Comparison of ENCODE assay signal across 11 cellular contexts in genomic region chr9:109422641-109423040, GRCh38.
DNase-seq lines count a peak whose midpoint lies in the region; ATAC-seq and TF ChIP-seq lines count a peak whose summit lies in the region.
"Had no signal": no experiment of that assay in that cellular context is flagged by ENCODE, and none has a peak within 500 bp of the region (broad histone marks: within the 10 kb centered on the region; RNA-seq: fewer than 3 reads in every experiment).

No MANE protein-coding gene starts in this region.

- H2AFZ ChIP-seq in H9 (ENCODE audit: low read length): no peak overlapping the region
- H2AFZ ChIP-seq: GM23248 had no signal

- no peak overlapping the region for H3K4ac ChIP-seq in H9 (ENCODE audit: low read depth, low read length)

- no peak overlapping the region for H2BK12ac ChIP-seq in H9 (ENCODE audit: insufficient read length, low read depth, low read length)

- DNase-seq in islet precursor cell: peak; percentile 81
- no peak for DNase-seq in ACHN
- no peak for DNase-seq in glutamatergic neuron
- no peak for DNase-seq in GM19238 (ENCODE audit: insufficient read length, low spot score)
- DNase-seq in H9: no peak
- DNase-seq: GM23248, upper lobe of left lung had no signal

- H3K9ac ChIP-seq in H9 (ENCODE audit: extremely low read depth, insufficient read length, low read length): no peak overlapping the region
- H3K9ac ChIP-seq: GM23248 had no signal

- in situ Hi-C loops in ACHN (cut with HindIII; ENCODE audit: low pct_ligation_motif_present, low pct_unique_long_range_greater_than_20kb, low sequenced_read_pairs): no loop called here

- no peak overlapping the region for H4K91ac ChIP-seq in H9 (ENCODE audit: insufficient read length, low read depth, low read length)

- H2BK15ac ChIP-seq in H9 (ENCODE audit: low read depth, low read length): no peak overlapping the region

- no peak overlapping the region for H3K4me2 ChIP-seq in H9 (ENCODE audit: insufficient read depth, insufficient read length, low read length)

- H2BK120ac ChIP-seq in H9 (ENCODE audit: low read depth, low read length, poor library complexity, severe bottlenecking): no peak overlapping the region

- no peaks in the 10 kb centered on the region for H3K27me3 ChIP-seq in H9 (ENCODE audit: insufficient read depth, low read length)
- H3K27me3 ChIP-seq: upper lobe of left lung had no signal

- WGBS in H9 (ENCODE audit: extremely low coverage, insufficient read length, low lambda C conversion rate): no CpG with 5 or more reads among the region's 7 CpGs

- H4K20me1 ChIP-seq in H9 (ENCODE audit: control insufficient read depth, insufficient read depth, insufficient read length): no peaks in the 10 kb centered on the region

- H4K8ac ChIP-seq in H9 (replicated peaks; ENCODE audit: insufficient read length, low read depth, low read length): no peak overlapping the region

- H3K36me3 Mint-ChIP-seq in glutamatergic neuron (ENCODE audit: unreplicated experiment) (no peaks in the 10 kb centered on the region), H9 (ENCODE audit: insufficient read depth in 1 of 3, low read depth in 3 of 3) (no peaks in the 10 kb centered on the region)
- H3K36me3 Mint-ChIP-seq: activated naive CD4-positive, alpha-beta T cell treated with anti-CD3 and anti-CD28 coated beads, Interleukin-2, amount 50 U/mL, for 72 hours had no signal

- no peak overlapping the region for H2BK5ac ChIP-seq in H9 (ENCODE audit: insufficient read length, low read length)

- no peak overlapping the region for H3K14ac ChIP-seq in H9 (ENCODE audit: insufficient read depth, low read length)

- TF ChIP-seq CTCF in glutamatergic neuron (IDR thresholded peaks at IDR 0.05; ENCODE audit: partially characterized antibody, unreplicated experiment) (no peak), H9 (conservative IDR thresholded peaks at IDR 0.05) (no peak)

- H2AK5ac ChIP-seq in H9 (ENCODE audit: insufficient read length, low read length): no peak overlapping the region

- no peak overlapping the region for H3K56ac ChIP-seq in H9 (ENCODE audit: insufficient read length, low read depth, low read length)

- H3K27me3 Mint-ChIP-seq in glutamatergic neuron (ENCODE audit: unreplicated experiment): peaks cover 6% of the 10 kb centered on the region
- H3K27me3 Mint-ChIP-seq in H9 (ENCODE audit: low read depth): no peaks in the 10 kb centered on the region

- no peak overlapping the region for H3K27ac Mint-ChIP-seq in glutamatergic neuron (ENCODE audit: unreplicated experiment)
- H3K27ac Mint-ChIP-seq in H9: no peak overlapping the region
- H3K27ac Mint-ChIP-seq: activated naive CD4-positive, alpha-beta T cell treated with anti-CD3 and anti-CD28 coated beads, Interleukin-2, amount 50 U/mL, for 72 hours had no signal

- H3K23ac ChIP-seq in H9 (ENCODE audit: insufficient read length, low read depth, low read length): no peak overlapping the region

- ATAC-seq in GM18502 (IDR thresholded peaks at IDR 0.05; ENCODE audit: poor library complexity, unreplicated experiment) (peak; percentile 87), GM19468 (IDR thresholded peaks at IDR 0.05; ENCODE audit: extremely low read depth, unreplicated experiment) (peak; percentile 94), HG03060 (IDR thresholded peaks at IDR 0.05; ENCODE audit: low read depth, unreplicated experiment) (peak; percentile 72)
- ATAC-seq: activated naive CD4-positive, alpha-beta T cell treated with anti-CD3 and anti-CD28 coated beads, Interleukin-2, amount 50 U/mL, for 72 hours had no signal

- no peak overlapping the region for H3K18ac ChIP-seq in H9 (ENCODE audit: insufficient read length, low read depth, low read length)

- peaks cover 42% of the 10 kb centered on the region for H3K4me1 Mint-ChIP-seq in glutamatergic neuron (ENCODE audit: low read depth, unreplicated experiment)
- peaks cover 14 to 19% of the 10 kb centered on the region in 2 experiments for H3K4me1 Mint-ChIP-seq in H9

- no peaks in the 10 kb centered on the region for H3K79me1 ChIP-seq in H9 (ENCODE audit: insufficient read depth, low read depth, low read length, poor library complexity, severe bottlenecking)

- H4K5ac ChIP-seq in H9 (ENCODE audit: insufficient read length, low read depth, low read length): no peak overlapping the region

- H2BK20ac ChIP-seq in H9 (ENCODE audit: low read depth, low read length, poor library complexity, severe bottlenecking): no peak overlapping the region

- no peaks in the 10 kb centered on the region for H3K9me3 ChIP-seq in H9 (ENCODE audit: control insufficient read depth, low read depth, low read length)
- H3K9me3 ChIP-seq: upper lobe of left lung had no signal

- H3K4me3 Mint-ChIP-seq in glutamatergic neuron (ENCODE audit: unreplicated experiment) (no peak overlapping the region), H9 (no peak overlapping the region)

- H3K23me2 ChIP-seq in H9 (ENCODE audit: insufficient read length, low read depth, low read length, poor library complexity, severe bottlenecking): no peaks in the 10 kb centered on the region

- no peak overlapping the region for H3K27ac ChIP-seq in H9 (ENCODE audit: insufficient read length, low read depth, low read length)
- H3K27ac ChIP-seq: GM23248, upper lobe of left lung had no signal

- no peaks in the 10 kb centered on the region for H3K4me1 ChIP-seq in H9 (ENCODE audit: insufficient read depth, low read length)
- H3K4me1 ChIP-seq: upper lobe of left lung had no signal

- no peak overlapping the region for H3T11ph ChIP-seq in H9 (ENCODE audit: low read length)

- H3K79me2 ChIP-seq in H9 (ENCODE audit: insufficient read depth, low read length): no peaks in the 10 kb centered on the region

- H3K9me3 Mint-ChIP-seq in glutamatergic neuron (ENCODE audit: unreplicated experiment) (peaks cover 2% of the 10 kb centered on the region), H9 (no peaks in the 10 kb centered on the region)
- H3K9me3 Mint-ChIP-seq: activated naive CD4-positive, alpha-beta T cell treated with anti-CD3 and anti-CD28 coated beads, Interleukin-2, amount 50 U/mL, for 72 hours had no signal
